In the genomic region with DNA sequence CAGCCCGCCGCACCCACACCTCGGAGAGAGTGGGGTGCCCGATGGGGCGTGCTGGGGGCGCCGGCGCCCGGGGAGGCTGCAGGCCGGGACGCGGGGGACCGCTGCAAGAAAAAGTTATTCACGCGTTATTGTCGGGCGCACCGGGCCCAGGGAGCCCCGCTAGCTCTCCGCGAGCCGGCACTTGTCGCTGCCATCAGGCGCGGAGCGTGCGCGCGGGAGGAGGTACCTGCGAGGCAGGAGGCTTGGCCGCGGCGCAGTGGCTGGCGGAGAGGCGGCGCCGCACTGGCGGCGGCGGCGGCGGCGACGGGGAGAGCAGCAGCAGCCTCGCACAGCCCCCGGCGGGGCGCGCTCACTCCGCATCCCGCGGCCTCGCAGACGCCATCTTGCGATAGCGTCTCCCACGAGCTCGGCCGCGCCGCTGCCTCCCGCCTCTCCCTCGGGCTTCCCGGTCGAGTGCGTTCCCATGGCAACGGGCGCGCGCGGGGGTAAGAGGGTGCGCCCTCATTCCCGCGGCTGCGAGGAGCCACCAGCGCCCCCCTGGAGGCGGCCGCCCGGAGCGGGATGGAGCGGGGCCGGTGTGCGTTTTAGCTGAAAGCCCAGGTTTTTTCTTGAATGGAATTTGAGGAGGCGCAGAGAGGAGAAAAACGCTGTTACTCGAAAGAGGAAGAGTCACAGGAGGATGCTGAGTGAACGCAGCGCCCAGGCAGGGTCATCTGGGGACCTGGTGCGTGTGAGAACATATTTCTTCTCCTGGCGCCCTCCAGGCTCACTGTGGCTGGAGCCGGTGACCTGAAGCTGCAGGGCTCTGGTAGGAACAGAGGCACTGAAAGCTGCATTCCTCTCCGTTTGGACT, we compare ENCODE assay signal across 8 cellular contexts. TPM values are rescaled to one million over a fixed set of nuclear protein-coding genes. Genes with fewer than 3 reads are reported as not detected.
DNase-seq lines count a peak whose midpoint lies in the region; ATAC-seq and TF ChIP-seq lines count a peak whose summit lies in the region.

A gene with protein sequence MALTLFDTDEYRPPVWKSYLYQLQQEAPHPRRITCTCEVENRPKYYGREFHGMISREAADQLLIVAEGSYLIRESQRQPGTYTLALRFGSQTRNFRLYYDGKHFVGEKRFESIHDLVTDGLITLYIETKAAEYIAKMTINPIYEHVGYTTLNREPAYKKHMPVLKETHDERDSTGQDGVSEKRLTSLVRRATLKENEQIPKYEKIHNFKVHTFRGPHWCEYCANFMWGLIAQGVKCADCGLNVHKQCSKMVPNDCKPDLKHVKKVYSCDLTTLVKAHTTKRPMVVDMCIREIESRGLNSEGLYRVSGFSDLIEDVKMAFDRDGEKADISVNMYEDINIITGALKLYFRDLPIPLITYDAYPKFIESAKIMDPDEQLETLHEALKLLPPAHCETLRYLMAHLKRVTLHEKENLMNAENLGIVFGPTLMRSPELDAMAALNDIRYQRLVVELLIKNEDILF (minus strand): TSS at position 402 of the 853 bp plus-strand sequence. CDS start 469 bp downstream, outside the sequence.

- H3K27ac ChIP-seq in Karpas-422 (ENCODE audit: low read length), result no peak within 1 kb of the TSS
- H3K27ac ChIP-seq in SU-DHL-6 (ENCODE audit: low read depth, low read length), result no peak within 1 kb of the TSS
- H3K27ac ChIP-seq in left ventricle myocardium inferior (replicated peaks), result peak within 1 kb of the TSS; percentile 94
- peak within 1 kb of the TSS; percentile 59 to 63 for H3K27ac ChIP-seq in prostate gland

- no peaks in the 10 kb centered on the region; the same call in 1 of the 2 replicates for H3F3A ChIP-seq in SU-DHL-6 (ENCODE audit: insufficient read depth)

- no peaks in the 10 kb centered on the region for H3K9me3 ChIP-seq in Karpas-422 (ENCODE audit: low read length)
- H3K9me3 ChIP-seq in SU-DHL-6 (ENCODE audit: insufficient read depth, low read length), result no peaks in the 10 kb centered on the region
- H3K9me3 ChIP-seq in adipocyte (ENCODE audit: control insufficient read depth, low read length), result no peaks in the 10 kb centered on the region
- no peaks in the 10 kb centered on the region for H3K9me3 ChIP-seq in left ventricle myocardium inferior (replicated peaks)
- H3K9me3 ChIP-seq in prostate gland, result no peaks in the 10 kb centered on the region

- peak within 1 kb of the TSS; percentile 61 for H3K9ac ChIP-seq in Karpas-422 (ENCODE audit: low read length)
- H3K9ac ChIP-seq in SU-DHL-6 (ENCODE audit: low read length), result peak within 1 kb of the TSS; percentile 55
- peak within 1 kb of the TSS; percentile 27 for H3K9ac ChIP-seq in adipocyte (ENCODE audit: low read length)

- H4K20me1 ChIP-seq in Karpas-422 (ENCODE audit: insufficient read depth, low read depth, low read length), result no peaks in the 10 kb centered on the region
- no peaks in the 10 kb centered on the region for H4K20me1 ChIP-seq in SU-DHL-6 (ENCODE audit: low read depth, low read length)

- H3K27me3 ChIP-seq in Karpas-422 (ENCODE audit: low read length), result no peaks in the 10 kb centered on the region; the same call in 1 of the 2 replicates
- H3K27me3 ChIP-seq in SU-DHL-6 (ENCODE audit: low read length), result 0 out of 2 replicates have a peak, but pooled peaks cover 3% of the 10 kb centered on the region
- H3K27me3 ChIP-seq in adipocyte (replicated peaks; ENCODE audit: control insufficient read depth, insufficient read depth, low read length), result peaks cover 23% of the 10 kb centered on the region
- no peaks in the 10 kb centered on the region for H3K27me3 ChIP-seq in left ventricle myocardium inferior (ENCODE audit: low read depth)
- no peaks in the 10 kb centered on the region for H3K27me3 ChIP-seq in prostate gland (replicated peaks; ENCODE audit: insufficient read depth)

- H2AFZ ChIP-seq in Karpas-422 (ENCODE audit: low read length) (peak within 1 kb of the TSS; percentile 89), SU-DHL-6 (ENCODE audit: low read depth, low read length, severe bottlenecking) (peak within 1 kb of the TSS; percentile 78)

- TF ChIP-seq POLR2A in prostate gland (IDR thresholded peaks at IDR 0.05), result no peak

- H3K36me3 ChIP-seq in Karpas-422 (ENCODE audit: insufficient read depth, low read length) (no peaks in the 10 kb centered on the region), SU-DHL-6 (ENCODE audit: low read length) (no peaks in the 10 kb centered on the region), adipocyte (ENCODE audit: control insufficient read depth, insufficient read depth, low read length, severe bottlenecking) (no peaks in the 10 kb centered on the region), left ventricle myocardium inferior (no peaks in the 10 kb centered on the region), prostate gland (no peaks in the 10 kb centered on the region)

- under 1% methylated on average over 50 of the region's 92 CpGs for WGBS in prostate gland

- no peaks in the 10 kb centered on the region for H3K79me2 ChIP-seq in Karpas-422 (ENCODE audit: low read length)
- no peaks in the 10 kb centered on the region for H3K79me2 ChIP-seq in SU-DHL-6 (ENCODE audit: insufficient read depth, low read length)

- H3K9me2 ChIP-seq in Karpas-422 (replicated peaks; ENCODE audit: insufficient read depth, low read length) (no peaks in the 10 kb centered on the region), SU-DHL-6 (replicated peaks; ENCODE audit: insufficient read depth, low read length) (no peaks in the 10 kb centered on the region)

- intact Hi-C loops in left ventricle myocardium inferior (cut with micrococcal nuclease), result no loop called here
- intact Hi-C loops in prostate gland (cut with DNase I), result no loop called here

- H3K4me3 ChIP-seq in Karpas-422 (ENCODE audit: low read length) (peak within 1 kb of the TSS; percentile 72), SU-DHL-6 (ENCODE audit: insufficient read depth, low read length, poor library complexity, severe bottlenecking) (peak within 1 kb of the TSS; percentile 49), adipocyte (ENCODE audit: low read length) (peak within 1 kb of the TSS; percentile 84), left ventricle myocardium inferior (peak within 1 kb of the TSS; percentile 90), prostate gland (peak within 1 kb of the TSS; percentile 59 to 66)

- TF ChIP-seq CTCF in SU-DHL-6 (IDR thresholded peaks at IDR 0.05; ENCODE audit: insufficient read depth, low read length, poor library complexity, severe bottlenecking) (peak; percentile 20), left ventricle myocardium inferior (IDR thresholded peaks at IDR 0.05; ENCODE audit: borderline replicate concordance) (peak; percentile 30), prostate gland (IDR thresholded peaks at IDR 0.05) (no peak)

- ATAC-seq in GM21528 (IDR thresholded peaks at IDR 0.05; ENCODE audit: low FRiP score, unreplicated experiment), result peak; percentile 79

- H3K4me1 ChIP-seq in Karpas-422 (ENCODE audit: low read length), result peaks cover 9% of the 10 kb centered on the region; the same call in 1 of the 2 replicates
- H3K4me1 ChIP-seq in adipocyte (ENCODE audit: control insufficient read depth, insufficient read depth, low read length), result peaks cover 10% of the 10 kb centered on the region
- peaks cover 78% of the 10 kb centered on the region for H3K4me1 ChIP-seq in left ventricle myocardium inferior
- no peaks in the 10 kb centered on the region for H3K4me1 ChIP-seq in prostate gland (replicated peaks)

- DNase-seq in D341Med (ENCODE audit: low spot score) (peak; percentile 87), Karpas-422 (peak; percentile 71), adipocyte (ENCODE audit: low read depth) (peak; percentile 89), left ventricle myocardium inferior (peak; percentile 85), prostate gland (ENCODE audit: low spot score) (peak; percentile 19), ureter (ENCODE audit: low spot score) (peak; percentile 54)

- peak within 1 kb of the TSS; percentile 88 for H3K4me2 ChIP-seq in Karpas-422 (ENCODE audit: low read depth, low read length, poor library complexity, severe bottlenecking)
- H3K4me2 ChIP-seq in SU-DHL-6 (ENCODE audit: low read depth, low read length, poor library complexity, severe bottlenecking), result peak within 1 kb of the TSS; percentile 65

RNA-seq across cellular contexts. Expression of the gene that starts here (rescaled TPM):
- total RNA-seq in Karpas-422 (2014; rRNA removed; shearing (Covaris generic); ENCODE audit: low replicate concordance), result 0.07 and 0.37 TPM in 2 replicates
- total RNA-seq in left ventricle myocardium inferior, result 14.2 TPM
- total RNA-seq in prostate gland, result 10 to 100 TPM in 1 of 2 donors, 1 to 10 TPM in 1; 7.8 to 20.1 TPM
- 13.4 TPM for total RNA-seq in ureter

Comparison
In these comparisons a context has a peak if more than half of its experiments do, and no peak if none do; other contexts are left out.
1. Peak in DNase-seq, H3K4me3 ChIP-seq, H3K9ac ChIP-seq and H3K4me2 ChIP-seq in Karpas-422; RNA of the gene not detected or under 1 TPM.
2. DNase-seq: peak in every context shown above with its lines; median percentile 89 in adipocyte; 87 in D341Med; 85 in left ventricle myocardium inferior; 71 in Karpas-422; 54 in ureter; 19 in prostate gland.
3. H3K27ac ChIP-seq: peak in left ventricle myocardium inferior (single experiment) and prostate gland (2 of 2); none in Karpas-422 (single experiment) and SU-DHL-6 (single experiment).
4. CTCF ChIP-seq: peak in SU-DHL-6 (single experiment) and left ventricle myocardium inferior (single experiment); none in prostate gland (0 of 4).
5. Peak in every context shown above with its lines, with median percentiles within 50 percentile points of each other: H3K4me3 ChIP-seq and H3K9ac ChIP-seq.